ENCODE assay signal across 26 cellular contexts in the genomic region with DNA sequence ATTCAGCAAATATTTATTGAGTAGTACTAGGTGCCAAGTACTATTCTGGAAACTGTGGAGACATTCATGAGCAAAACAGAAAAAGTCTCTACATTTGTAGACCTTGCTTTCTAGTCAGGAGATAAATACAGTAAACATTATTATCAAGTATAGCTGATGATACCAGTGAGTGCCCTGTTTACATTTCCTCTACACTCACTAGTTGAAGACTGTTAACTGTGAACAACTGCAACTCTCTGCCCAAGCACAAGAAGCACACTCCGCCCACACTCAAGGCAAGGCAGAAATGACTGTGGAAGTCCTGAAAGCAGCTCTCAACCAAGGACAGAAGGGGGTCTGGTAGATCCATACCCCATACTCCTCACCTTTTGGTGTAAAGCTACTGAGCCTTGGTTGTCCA.
DNase-seq lines count a peak whose midpoint lies in the region; ATAC-seq, FAIRE-seq and TF ChIP-seq lines count a peak whose summit lies in the region.
"Had no signal": no experiment of that assay in that cellular context is flagged by ENCODE, and none has a peak within 500 bp of the region (broad histone marks: within the 10 kb centered on the region; RNA-seq: fewer than 3 reads in every experiment).

No MANE protein-coding gene starts in this region.

- 94% methylated on average over 1 of the region's 1 CpG for WGBS in hepatocyte (ENCODE audit: low lambda C conversion rate, missing lambda C conversion rate)
- 41 to 44% methylated on average over 1 of the region's 1 CpG for WGBS in pancreas, 2 donors

- no peak overlapping the region for H3K4me3 ChIP-seq in hepatocyte
- no peak overlapping the region for H3K4me3 ChIP-seq in pancreas
- no peak overlapping the region for H3K4me3 ChIP-seq in left ventricle myocardium inferior
- H3K4me3 ChIP-seq: BLaER1, GM12878 had no signal

- H4K20me1 ChIP-seq in hepatocyte (ENCODE audit: insufficient read depth, poor library complexity, severe bottlenecking), result no peaks in the 10 kb centered on the region
- H4K20me1 ChIP-seq: BLaER1 had no signal

- TF ChIP-seq CTCF in 22Rv1 (IDR thresholded peaks at IDR 0.05) (no peak), hepatocyte (IDR thresholded peaks at IDR 0.05; ENCODE audit: poor library complexity) (no peak), pancreas (IDR thresholded peaks at IDR 0.05) (no peak), left ventricle myocardium inferior (IDR thresholded peaks at IDR 0.05; ENCODE audit: borderline replicate concordance) (no peak)

- H3K4me1 ChIP-seq in hepatocyte (ENCODE audit: insufficient read depth) (no peaks in the 10 kb centered on the region), pancreas (peaks cover 6 to 9% (median 9%) of the 10 kb centered on the region in 3 donors), left ventricle myocardium inferior (no peaks in the 10 kb centered on the region)
- H3K4me1 ChIP-seq: BE2C, BLaER1 had no signal

- ATAC-seq in pancreas, result peak; percentile 91 to 97 (median 95)
- ATAC-seq: GM12878 had no signal

- H3K9me3 ChIP-seq in hepatocyte (ENCODE audit: low read depth) (no peaks in the 10 kb centered on the region), pancreas (no peaks in the 10 kb centered on the region), left ventricle myocardium inferior (replicated peaks) (no peaks in the 10 kb centered on the region)
- H3K9me3 ChIP-seq: BLaER1 had no signal

- peak overlapping the region; percentile 58 for H3K27ac ChIP-seq in 22Rv1
- H3K27ac ChIP-seq in hepatocyte, result no peak overlapping the region
- peak overlapping the region in 2 of 4 donors; percentile 53 to 71 for H3K27ac ChIP-seq in pancreas
- no peak overlapping the region for H3K27ac ChIP-seq in left ventricle myocardium inferior (replicated peaks)
- H3K27ac ChIP-seq: BLaER1 had no signal

- H3K9me2 ChIP-seq in hepatocyte (replicated peaks; ENCODE audit: insufficient read depth), result no peaks in the 10 kb centered on the region

- DNase-seq in hepatocyte (ENCODE audit: low spot score) (peak; percentile 10), pancreas (peak in 1 of 6 donors; percentile 65), foreskin melanocyte (no peak), left ventricle myocardium inferior (no peak)
- DNase-seq: 8988T; ACHN; BE2C; C1 segment of cervical spinal cord; CD4-positive, alpha-beta memory T cell; CD4-positive, CD25-positive, alpha-beta regulatory T cell; CD8-positive, alpha-beta memory T cell; COR-L47; DMS 273 treated with DMSO at 0.1 percent for 48 hours; DMS153; DMS53; DMS79; DND-41; EL; GDM1 had no signal

- H3K27me3 ChIP-seq in hepatocyte (no peaks in the 10 kb centered on the region), pancreas (no peaks in the 10 kb centered on the region), left ventricle myocardium inferior (ENCODE audit: low read depth) (no peaks in the 10 kb centered on the region)
- H3K27me3 ChIP-seq: BE2C, BLaER1 had no signal

- H3K79me2 ChIP-seq in hepatocyte, result no peaks in the 10 kb centered on the region

- no peak overlapping the region for H3K4me2 ChIP-seq in hepatocyte
- H3K4me2 ChIP-seq: BLaER1 had no signal

- intact Hi-C loops in pancreas (cut with DNase I), result no loop called here
- intact Hi-C loops in left ventricle myocardium inferior (cut with micrococcal nuclease), result no loop called here

- no peak for FAIRE-seq in pancreas (lab: Jason Lieb, UNC)
- FAIRE-seq: A204.1, GM12878, GM12892, GM18507, GM19239 had no signal

- no peak overlapping the region for H2AFZ ChIP-seq in hepatocyte

- no peaks in the 10 kb centered on the region for H3K36me3 ChIP-seq in hepatocyte (replicated peaks; ENCODE audit: insufficient read depth, low read depth)
- no peaks in the 10 kb centered on the region for H3K36me3 ChIP-seq in pancreas
- H3K36me3 ChIP-seq in left ventricle myocardium inferior, result no peaks in the 10 kb centered on the region
- H3K36me3 ChIP-seq: BE2C, BLaER1 had no signal
